11 cellular contexts compared by ENCODE assay signal in the genomic region with DNA sequence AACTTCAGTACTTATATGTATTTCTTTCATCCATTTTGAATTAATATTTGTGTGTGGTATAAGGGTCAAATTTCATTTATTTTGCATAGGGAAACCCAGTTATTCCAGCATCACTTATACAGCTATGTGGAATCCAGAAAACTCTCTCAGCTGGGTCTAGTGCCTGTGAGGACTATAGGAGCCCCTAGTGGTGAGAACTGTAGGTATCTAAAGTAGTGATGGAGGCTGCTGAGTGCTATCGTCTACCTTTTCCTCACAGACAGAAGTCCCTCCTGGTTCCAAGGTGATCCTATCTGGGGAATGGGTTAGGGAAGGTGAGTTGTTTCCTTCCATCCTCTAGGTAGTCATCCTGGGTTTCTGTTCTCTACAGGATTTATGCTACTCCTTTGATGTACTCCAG.
A peak's percentile ranks its signal among the peaks of the same experiment; 100 is the strongest.
DNase-seq lines count a peak whose midpoint lies in the region; ATAC-seq and TF ChIP-seq lines count a peak whose summit lies in the region.
"Had no signal": no experiment of that assay in that cellular context is flagged by ENCODE, and none has a peak within 500 bp of the region (broad histone marks: within the 10 kb centered on the region; RNA-seq: fewer than 3 reads in every experiment).

No MANE protein-coding gene starts in this region.

- TF ChIP-seq POLR2A in heart left ventricle (IDR thresholded peaks at IDR 0.05) (no peak), uterus (IDR thresholded peaks at IDR 0.05) (no peak)

- H3K36me3 ChIP-seq in BJ (ENCODE audit: control insufficient read depth, insufficient read depth, low read length) (no peaks in the 10 kb centered on the region), OCI-LY7 (ENCODE audit: insufficient read depth, low read length) (no peaks in the 10 kb centered on the region), heart left ventricle (no peaks in the 10 kb centered on the region), uterus (no peaks in the 10 kb centered on the region)
- H3K36me3 ChIP-seq: thyroid gland had no signal

- CTCF ChIA-PET in BJ (lab: Yijun Ruan, JAX): interaction anchor here (1.0 to 1.3 kb wide), 2 partner anchors 268 to 296 kb away, joined by 3 to 5 read pairs; no protein-coding TSS in a partner anchor
- CTCF ChIA-PET in OCI-LY7 (lab: Charles Lee; ENCODE audit: unreplicated experiment): no interaction called here

- H3K4me3 ChIP-seq in BJ (ENCODE audit: low read depth, low read length) (no peak overlapping the region), OCI-LY7 (ENCODE audit: low read depth, low read length, poor library complexity, severe bottlenecking) (no peak overlapping the region), heart left ventricle (no peak overlapping the region), uterus (no peak overlapping the region)
- H3K4me3 ChIP-seq: thyroid gland had no signal

- TF ChIP-seq CTCF in BJ (IDR thresholded peaks at IDR 0.05; ENCODE audit: insufficient read depth, low read depth, low read length): peak; percentile 37
- peak; percentile 53; the same call in 1 of the 2 replicates for TF ChIP-seq CTCF in OCI-LY7 (conservative IDR thresholded peaks at IDR 0.05; ENCODE audit: low read length)
- TF ChIP-seq CTCF in foreskin keratinocyte (conservative IDR thresholded peaks at IDR 0.05): peak; percentile 37
- TF ChIP-seq CTCF in heart left ventricle (IDR thresholded peaks at IDR 0.05): peak in 4 of 12 donors; percentile 14 to 21 (median 19)
- no peak for TF ChIP-seq CTCF in uterus (IDR thresholded peaks at IDR 0.05)

- H3K4me2 ChIP-seq in OCI-LY7 (ENCODE audit: low read length): no peak overlapping the region
- H3K4me2 ChIP-seq: KMS-11 had no signal

- H4K20me1 ChIP-seq in OCI-LY7 (ENCODE audit: insufficient read depth, low read length): no peaks in the 10 kb centered on the region

- 61 to 79% (median 66%) methylated on average over 1 of the region's 1 CpG for WGBS in heart left ventricle, 4 donors

- DNase-seq in BJ (ENCODE audit: low read depth) (no peak), OCI-LY7 (ENCODE audit: low spot score) (peak; percentile 2), foreskin keratinocyte (no peak), heart left ventricle (no peak), uterus (no peak)
- DNase-seq: activated CD4-positive, alpha-beta T cell treated with anti-CD3 and anti-CD28 coated beads for 36 hours; thyroid gland had no signal

- no TSS peak for BruUV-seq in OCI-LY7 (replicated peaks; lab: Mats Ljungman, UMichigan)

- intact Hi-C loops in OCI-LY7 (cut with micrococcal nuclease; ENCODE audit: unreplicated experiment) (no loop called here), heart left ventricle (cut with DNase I) (loop anchor here in 1 of 10 donors (10.0 kb wide), 1 partner anchor 189 kb away; no protein-coding TSS in a partner anchor), uterus (cut with DNase I; ENCODE audit: low total_unique reads) (no loop called here)

- H3K4me1 ChIP-seq in OCI-LY7 (ENCODE audit: insufficient read depth, low read length, poor library complexity, severe bottlenecking) (no peaks in the 10 kb centered on the region), foreskin keratinocyte (no peaks in the 10 kb centered on the region), heart left ventricle (peaks cover 0 to 4% (median 0%) of the 10 kb centered on the region in 12 donors), uterus (no peaks in the 10 kb centered on the region)
- H3K4me1 ChIP-seq: thyroid gland had no signal

- POLR2A ChIA-PET in BJ (lab: Charles Lee): no interaction called here
- POLR2A ChIA-PET in OCI-LY7 (lab: Charles Lee): no interaction called here

- H3K9me2 ChIP-seq in OCI-LY7 (ENCODE audit: insufficient read depth, low read length): no peaks in the 10 kb centered on the region

- ATAC-seq in GM19463 (IDR thresholded peaks at IDR 0.05; ENCODE audit: unreplicated experiment) (peak; percentile 63), foreskin keratinocyte (peak; percentile 44), HG03025 (IDR thresholded peaks at IDR 0.05; ENCODE audit: low FRiP score, unreplicated experiment) (no peak), GM21576 (IDR thresholded peaks at IDR 0.05; ENCODE audit: unreplicated experiment) (no peak), heart left ventricle (no peak)
- ATAC-seq: activated CD4-positive, alpha-beta T cell treated with anti-CD3 and anti-CD28 coated beads for 36 hours had no signal

- H3K27ac ChIP-seq in OCI-LY7 (ENCODE audit: low read depth, low read length, poor library complexity, severe bottlenecking) (no peak overlapping the region), foreskin keratinocyte (no peak overlapping the region), heart left ventricle (no peak overlapping the region), uterus (no peak overlapping the region)
- H3K27ac ChIP-seq: KMS-11, thyroid gland had no signal

- H3K9me3 ChIP-seq in OCI-LY7 (ENCODE audit: low read length) (no peaks in the 10 kb centered on the region), heart left ventricle (peaks cover 0 to 14% (median 2%) of the 10 kb centered on the region in 12 donors), uterus (no peaks in the 10 kb centered on the region)
- H3K9me3 ChIP-seq: thyroid gland had no signal

- no peak overlapping the region for H2AFZ ChIP-seq in OCI-LY7 (ENCODE audit: low read length)

- H3K27me3 ChIP-seq in BJ (ENCODE audit: control insufficient read depth, insufficient read depth, low read length) (no peaks in the 10 kb centered on the region), foreskin keratinocyte (no peaks in the 10 kb centered on the region), heart left ventricle (no peaks in the 10 kb centered on the region), uterus (no peaks in the 10 kb centered on the region)
- H3K27me3 ChIP-seq: thyroid gland had no signal

- H3K79me2 ChIP-seq in OCI-LY7 (ENCODE audit: insufficient read depth, low read depth, low read length): no peaks in the 10 kb centered on the region

Comparison
In these comparisons a context has a peak if more than half of its experiments do, and no peak if none do; other contexts are left out.
1. CTCF ChIP-seq: peak in BJ (single experiment), OCI-LY7 (single experiment) and foreskin keratinocyte (single experiment); none in uterus (0 of 4).
2. ATAC-seq: peak in GM19463 (single experiment) and foreskin keratinocyte (single experiment); none in HG03025 (single experiment), GM21576 (single experiment) and heart left ventricle (0 of 4).